13 cellular contexts compared by ENCODE assay signal in the genomic region with DNA sequence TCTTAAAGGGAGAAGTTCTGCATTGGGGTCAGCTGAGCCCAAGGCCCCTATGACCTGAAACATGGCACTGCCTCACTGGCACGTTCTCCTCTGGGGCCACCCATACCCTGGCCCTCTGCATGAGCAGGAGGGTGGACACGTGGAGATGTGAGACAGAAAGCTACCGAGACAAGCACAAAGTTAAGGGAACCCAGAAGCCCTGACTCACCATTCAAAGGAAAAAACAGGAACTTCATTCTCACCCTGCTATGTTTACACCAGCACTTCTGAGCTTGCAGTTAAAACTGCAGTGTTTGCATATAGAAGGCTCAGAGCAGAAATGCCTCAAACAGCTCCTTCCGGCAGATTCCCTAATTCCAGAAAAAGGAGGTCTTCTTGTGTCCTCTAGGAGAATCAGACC. TPM values are rescaled to one million over a fixed set of nuclear protein-coding genes. Genes with fewer than 3 reads are reported as not detected.
DNase-seq lines count a peak whose midpoint lies in the region; ATAC-seq and TF ChIP-seq lines count a peak whose summit lies in the region.
"Had no signal": no experiment of that assay in that cellular context is flagged by ENCODE, and none has a peak within 500 bp of the region (broad histone marks: within the 10 kb centered on the region; RNA-seq: fewer than 3 reads in every experiment).

No MANE protein-coding gene starts in this region.

- H3K9ac ChIP-seq in trophoblast cell (ENCODE audit: low read length), result no peak overlapping the region

- no peaks in the 10 kb centered on the region for H3K79me1 ChIP-seq in trophoblast cell (ENCODE audit: low read length)

- no peaks in the 10 kb centered on the region for H3K36me3 Mint-ChIP-seq in IgD-negative memory B cell

- H2BK120ac ChIP-seq in trophoblast cell (ENCODE audit: insufficient read depth, low read length, poor library complexity), result no peak overlapping the region

- 54 to 73% methylated on average over 4 of the region's 4 CpGs for WGBS in esophagus squamous epithelium, 2 donors
- WGBS in trophoblast cell (ENCODE audit: extremely low coverage, insufficient coverage, insufficient read length), result no CpG with 5 or more reads among the region's 4 CpGs

- H3K27me3 ChIP-seq in esophagus squamous epithelium, result no peaks in the 10 kb centered on the region
- no peaks in the 10 kb centered on the region for H3K27me3 ChIP-seq in trophoblast cell (ENCODE audit: insufficient read depth, low read length)
- H3K27me3 ChIP-seq: cardiac muscle cell, SJCRH30 had no signal

- H3K9me3 ChIP-seq in esophagus squamous epithelium (no peaks in the 10 kb centered on the region), trophoblast cell (ENCODE audit: insufficient read depth, low read depth, low read length) (no peaks in the 10 kb centered on the region)
- H3K9me3 ChIP-seq: SJCRH30 had no signal

- H3K4me3 ChIP-seq in esophagus squamous epithelium (no peak overlapping the region), trophoblast cell (ENCODE audit: low read depth, low read length) (no peak overlapping the region)
- H3K4me3 ChIP-seq: cardiac muscle cell, SJCRH30 had no signal

- H3K27me3 Mint-ChIP-seq in IgD-negative memory B cell, result no peaks in the 10 kb centered on the region

- no peak overlapping the region for H2BK5ac ChIP-seq in trophoblast cell (ENCODE audit: low read depth, low read length, poor library complexity)

- H3K4me3 Mint-ChIP-seq in IgD-negative memory B cell, result peak overlapping the region in 1 of 4 donors; percentile 1

- H4K8ac ChIP-seq in trophoblast cell (ENCODE audit: low read depth, low read length), result no peak overlapping the region

- no peak overlapping the region for H2BK12ac ChIP-seq in trophoblast cell (ENCODE audit: low read length)

- no peak for TF ChIP-seq CTCF in esophagus squamous epithelium (IDR thresholded peaks at IDR 0.05)

- H4K91ac ChIP-seq in trophoblast cell (ENCODE audit: low read depth, low read length), result no peak overlapping the region

- no peak overlapping the region for H2AK5ac ChIP-seq in trophoblast cell (ENCODE audit: low read length)

- no peaks in the 10 kb centered on the region for H3K9me3 Mint-ChIP-seq in IgD-negative memory B cell

- no peak overlapping the region for H3K4ac ChIP-seq in trophoblast cell (ENCODE audit: low read depth, low read length)

- H3K27ac ChIP-seq in esophagus squamous epithelium, result peak overlapping the region in 3 of 4 donors; percentile 30 to 60 (median 39)
- H3K27ac ChIP-seq in trophoblast cell (ENCODE audit: low read depth, low read length), result no peak overlapping the region
- H3K27ac ChIP-seq: cardiac muscle cell, SJCRH30 had no signal

- H3K4me2 ChIP-seq in trophoblast cell (ENCODE audit: low read length), result no peak overlapping the region

- no peak overlapping the region for H3K23ac ChIP-seq in trophoblast cell (ENCODE audit: low read length)

- TF ChIP-seq POLR2A in esophagus squamous epithelium (IDR thresholded peaks at IDR 0.05), result no peak

- H3K4me1 Mint-ChIP-seq in IgD-negative memory B cell, result peaks cover 0 to 9% (median 2%) of the 10 kb centered on the region in 3 donors

- ATAC-seq in HG03439 (IDR thresholded peaks at IDR 0.05; ENCODE audit: unreplicated experiment), result no peak

- intact Hi-C loops in esophagus squamous epithelium (cut with DNase I), result loop anchor here (10.0 kb wide), 1 partner anchor 75 kb away; the partner anchor contains the start of gene SSBP1

- H3K14ac ChIP-seq in trophoblast cell (ENCODE audit: low read length), result no peak overlapping the region

- peaks cover 0 to 35% (median 11%) of the 10 kb centered on the region in 3 donors for H3K4me1 ChIP-seq in esophagus squamous epithelium
- H3K4me1 ChIP-seq in trophoblast cell (ENCODE audit: control insufficient read depth in 1 of 2, insufficient read depth in 2 of 2, low read length in 2 of 2), result no peaks in the 10 kb centered on the region
- H3K4me1 ChIP-seq: SJCRH30 had no signal

- DNase-seq in SKM-1 treated with dmso at 0.1 percent for 144 hours (lab: John Stamatoyannopoulos, UW; ENCODE audit: unreplicated experiment), result peak; percentile 73
- no peak for DNase-seq in esophagus squamous epithelium (lab: John Stamatoyannopoulos, UW)
- DNase-seq in trophoblast cell, result peak; percentile 4 to 23
- DNase-seq in effector CD8-positive, alpha-beta T cell (lab: John Stamatoyannopoulos, UW), result no peak
- no peak for DNase-seq in effector CD4-positive, alpha-beta T cell
- no peak for DNase-seq in glomerular visceral epithelial cell (ENCODE audit: extremely low spot score)
- DNase-seq: foreskin melanocyte, NCI-H1105 treated with DMSO at 0.1 percent for 48 hours, SJCRH30 had no signal

- H4K12ac ChIP-seq in trophoblast cell (ENCODE audit: low read depth, low read length), result no peak overlapping the region

- no peak overlapping the region for H2AFZ ChIP-seq in trophoblast cell (ENCODE audit: insufficient read depth, low read length, poor library complexity)

- H3K79me2 ChIP-seq in trophoblast cell (ENCODE audit: control insufficient read depth, insufficient read depth, low read length, poor library complexity), result no peaks in the 10 kb centered on the region

- H3K36me3 ChIP-seq in esophagus squamous epithelium (peaks cover 3 to 91% (median 8%) of the 10 kb centered on the region in 3 donors), trophoblast cell (ENCODE audit: control insufficient read depth in 1 of 2, insufficient read depth in 2 of 2, low read length in 2 of 2) (peaks cover 31 to 56% of the 10 kb centered on the region in 2 experiments)

- peak overlapping the region in 2 of 3 donors; percentile 71 to 73 for H3K27ac Mint-ChIP-seq in IgD-negative memory B cell

- no peak overlapping the region for H3K18ac ChIP-seq in trophoblast cell (ENCODE audit: low read length)

RNA-seq across cellular contexts. Expression of gene DENND11, which starts 41.7 kb away (rescaled TPM):
- polyA plus RNA-seq in IgD-negative memory B cell, result 8.9 TPM
- 10 to 100 TPM; 11.8 to 28.6 (median 14.2) TPM for total RNA-seq in esophagus squamous epithelium
- polyA plus RNA-seq in trophoblast cell (2013), result 10.9 and 11.5 TPM in 2 replicates

RNA-seq across cellular contexts. Expression of gene WEE2, which starts 47.9 kb away (rescaled TPM):
- polyA plus RNA-seq in IgD-negative memory B cell, result not detected
- not detected for total RNA-seq in esophagus squamous epithelium
- 0.03 TPM in 1 of 2 replicates, not detected in the other for polyA plus RNA-seq in trophoblast cell (2013)
- total RNA-seq: SJCRH30, subcutaneous adipose tissue had no signal
- polyA plus RNA-seq: cardiac muscle cell had no signal

Comparison
In these comparisons a context has a peak if more than half of its experiments do, and no peak if none do; other contexts are left out.
1. DNase-seq: peak in SKM-1 treated with dmso at 0.1 percent for 144 hours (single experiment) and trophoblast cell (2 of 2); none in esophagus squamous epithelium (single experiment), effector CD8-positive, alpha-beta T cell (single experiment), effector CD4-positive, alpha-beta T cell (single experiment) and glomerular visceral epithelial cell (single experiment).